25 cellular contexts compared by ENCODE assay signal in genomic region chr5:6468104-6468503, GRCh38. TPM values are rescaled to one million over a fixed set of nuclear protein-coding genes. Genes with fewer than 3 reads are reported as not detected.
"Had no signal": no experiment of that assay in that cellular context is flagged by ENCODE, and none has a peak within 500 bp of the region (broad histone marks: within the 10 kb centered on the region; RNA-seq: fewer than 3 reads in every experiment).

No MANE protein-coding gene starts in this region.

- H3K9me3 ChIP-seq: colonic mucosa, mucosa of descending colon, upper lobe of right lung had no signal

- ATAC-seq: activated CD4-positive, CD25-positive, alpha-beta regulatory T cell treated with anti-CD3 and anti-CD28 coated beads, Interleukin-2, amount 50 U/mL, for 24 hours; activated T-cell treated with anti-CD3 and anti-CD28 coated beads, Interleukin-2, amount 50 U/mL, for 4 hours; left lung; mucosa of descending colon; upper lobe of right lung had no signal

- H3K36me3 ChIP-seq: colonic mucosa, left lung, upper lobe of right lung had no signal

- H2AFZ ChIP-seq: parathyroid adenoma had no signal

- H3K4me3 ChIP-seq: colonic mucosa, left lung, mucosa of descending colon, upper lobe of right lung had no signal

- H3K27me3 ChIP-seq: colonic mucosa had no signal

- DNase-seq: activated CD4-positive, alpha-beta T cell treated with anti-CD3 and anti-CD28 coated beads, Interleukin-2, amount 50 U/mL, for 1 hour; activated CD8-positive, alpha-beta memory T cell treated with anti-CD3 and anti-CD28 coated beads, Interleukin-2, amount 50 U/mL, for 4 hours; activated naive CD4-positive, alpha-beta T cell treated with anti-CD3 and anti-CD28 coated beads for 36 hours; activated T-cell treated with anti-CD3 and anti-CD28 coated beads, Interleukin-2, amount 50 U/mL, for 4 hours; anterior cingulate cortex; colonic mucosa; foreskin melanocyte; glutamatergic neuron; hippocampal formation; kidney; left lung; mucosa of descending colon; naive B cell; stimulated activated CD4-positive, alpha-beta T cell treated with anti-CD3 and anti-CD28 coated beads, Interleukin-12 subunit alpha, Interleukin-12 subunit beta, amount 100 ng/mL, for 4 hours; stimulated activated CD4-positive, alpha-beta T cell treated with anti-CD3 and anti-CD28 coated beads, Interleukin-1b, Interleukin-23, amount 100 ng/mL, for 48 hours; stimulated activated CD8-positive, alpha-beta memory T cell treated with anti-CD3 and anti-CD28 coated beads, Interleukin-4, amount 100 ng/mL, for 48 hours; stimulated activated naive CD4-positive, alpha-beta T cell; T-helper 1 cell; T1000; upper lobe of right lung had no signal

- H3K9ac ChIP-seq: parathyroid adenoma had no signal

- H3K4me1 ChIP-seq: colonic mucosa, left lung, parathyroid adenoma, upper lobe of right lung had no signal

- H3K27ac ChIP-seq: colonic mucosa, left lung, parathyroid adenoma, upper lobe of right lung had no signal

- H3K79me2 ChIP-seq: parathyroid adenoma had no signal

RNA-seq across cellular contexts. Expression of gene UBE2QL1, which starts 19.4 kb away (rescaled TPM):
- total RNA-seq: activated naive CD4-positive, alpha-beta T cell treated with anti-CD3 and anti-CD28 coated beads for 36 hours; activated T-cell treated with anti-CD3 and anti-CD28 coated beads, Interleukin-2, amount 50 U/mL, for 4 hours; epithelial cell of proximal tubule; fibroblast of lung; renal cortical epithelial cell; upper lobe of right lung had no signal
- polyA plus RNA-seq: fibroblast of lung had no signal
